26 cellular contexts compared by ENCODE assay signal in genomic region chr20:7301807-7302206, GRCh38.
"Had no signal": no experiment of that assay in that cellular context is flagged by ENCODE, and none has a peak within 500 bp of the region (broad histone marks: within the 10 kb centered on the region; RNA-seq: fewer than 3 reads in every experiment).

No MANE protein-coding gene starts in this region.

- ATAC-seq: activated CD4-positive, CD25-positive, alpha-beta regulatory T cell treated with anti-CD3 and anti-CD28 coated beads, Interleukin-2, amount 50 U/mL, for 24 hours; activated CD8-positive, alpha-beta T cell treated with anti-CD3 and anti-CD28 coated beads for 36 hours; activated naive CD4-positive, alpha-beta T cell treated with anti-CD3 and anti-CD28 coated beads, Interleukin-2, amount 50 U/mL, for 72 hours; activated naive CD8-positive, alpha-beta T cell treated with anti-CD3 and anti-CD28 coated beads, Interleukin-2, amount 50 U/mL, for 24 hours; Right ventricle myocardium inferior had no signal

- H3K4me1 ChIP-seq: ascending aorta, SJCRH30 had no signal

- H3K36me3 ChIP-seq: ascending aorta, SJCRH30, WERI-Rb-1 had no signal

- H3K27me3 ChIP-seq: ascending aorta, SJCRH30 had no signal

- DNase-seq: activated CD4-positive, alpha-beta T cell treated with anti-CD3 and anti-CD28 coated beads for 4 hours; activated CD8-positive, alpha-beta memory T cell treated with anti-CD3 and anti-CD28 coated beads, Interleukin-2, amount 50 U/mL, for 48 hours; activated CD8-positive, alpha-beta T cell treated with anti-CD3 and anti-CD28 coated beads for 36 hours; activated naive CD4-positive, alpha-beta T cell; activated naive CD8-positive, alpha-beta T cell treated with anti-CD3 and anti-CD28 coated beads, Interleukin-2, amount 50 U/mL, for 24 hours; activated T-cell treated with anti-CD3 and anti-CD28 coated beads, Interleukin-2, amount 50 U/mL, for 1 hour; amniotic stem cell; KG1; NCI-H1092; NCI-H1694; NCI-H2029; NCI-H2107; NCI-H2171 treated with DMSO at 0.1 percent for 48 hours; NCI-H226; NCI-H526 treated with DMSO at 0.1 percent for 48 hours; NCI-H82; SJCRH30; SK-N-SH; T-helper 1 cell; WERI-Rb-1 had no signal

- H3K9me3 ChIP-seq: ascending aorta, SJCRH30, SK-N-SH had no signal

- H3K9ac ChIP-seq: SK-N-SH had no signal

- H3K27ac ChIP-seq: ascending aorta, SJCRH30, WERI-Rb-1 had no signal

- H3K4me2 ChIP-seq: SK-N-SH had no signal

- H3K4me3 ChIP-seq: ascending aorta, SJCRH30 had no signal

- H3K27me3 Mint-ChIP-seq: activated CD8-positive, alpha-beta T cell treated with anti-CD3 and anti-CD28 coated beads for 36 hours; activated naive CD8-positive, alpha-beta T cell treated with anti-CD3 and anti-CD28 coated beads, Interleukin-2, amount 50 U/mL, for 24 hours; IgD-negative memory B cell had no signal

- H3K36me3 Mint-ChIP-seq: activated naive CD4-positive, alpha-beta T cell treated with anti-CD3 and anti-CD28 coated beads, Interleukin-2, amount 50 U/mL, for 72 hours; brain; IgD-negative memory B cell had no signal

- H3K27ac Mint-ChIP-seq: activated CD8-positive, alpha-beta T cell treated with anti-CD3 and anti-CD28 coated beads for 36 hours; activated naive CD4-positive, alpha-beta T cell treated with anti-CD3 and anti-CD28 coated beads, Interleukin-2, amount 50 U/mL, for 72 hours; activated naive CD8-positive, alpha-beta T cell treated with anti-CD3 and anti-CD28 coated beads, Interleukin-2, amount 50 U/mL, for 24 hours; IgD-negative memory B cell had no signal

- H3K4me3 Mint-ChIP-seq: activated CD8-positive, alpha-beta T cell treated with anti-CD3 and anti-CD28 coated beads for 36 hours; activated naive CD8-positive, alpha-beta T cell treated with anti-CD3 and anti-CD28 coated beads, Interleukin-2, amount 50 U/mL, for 24 hours; brain; IgD-negative memory B cell had no signal

- H3K4me1 Mint-ChIP-seq: activated naive CD8-positive, alpha-beta T cell treated with anti-CD3 and anti-CD28 coated beads, Interleukin-2, amount 50 U/mL, for 24 hours; brain; IgD-negative memory B cell had no signal

- H3K9me2 ChIP-seq: SK-N-SH had no signal
